8 cellular contexts compared by ENCODE assay signal in genomic region chr11:44096360-44097188, GRCh38. TPM values are rescaled to one million over a fixed set of nuclear protein-coding genes. Genes with fewer than 3 reads are reported as not detected.
DNase-seq lines count a peak whose midpoint lies in the region; ATAC-seq and TF ChIP-seq lines count a peak whose summit lies in the region.

No MANE protein-coding gene starts in this region.

- H3K4me2 ChIP-seq in fibroblast of lung (ENCODE audit: extremely low read depth, insufficient read depth, low read length) (peak overlapping the region; percentile 88), osteoblast (ENCODE audit: insufficient read depth, low read length) (peak overlapping the region; percentile 93)

- H3K36me3 ChIP-seq in ACC112 (ENCODE audit: insufficient read depth, low read length) (no peaks in the 10 kb centered on the region), fibroblast of lung (ENCODE audit: control insufficient read depth, insufficient read depth, low read length) (no peaks in the 10 kb centered on the region), osteoblast (ENCODE audit: insufficient read depth, low read length) (no peaks in the 10 kb centered on the region)

- H3K4me1 ChIP-seq in ACC112 (ENCODE audit: control insufficient read depth, insufficient read depth, low read length, unreplicated experiment), result peaks cover 7% of the 10 kb centered on the region
- H3K4me1 ChIP-seq in fibroblast of lung (ENCODE audit: control insufficient read depth, extremely low read depth, insufficient read depth, low read length), result peaks cover 6% of the 10 kb centered on the region
- H3K4me1 ChIP-seq in osteoblast (ENCODE audit: insufficient read depth, low read length), result peaks cover 15% of the 10 kb centered on the region

- no peaks in the 10 kb centered on the region for H3K27me3 ChIP-seq in ACC112 (ENCODE audit: insufficient read depth, low read length)
- no peaks in the 10 kb centered on the region for H3K27me3 ChIP-seq in fibroblast of lung (ENCODE audit: control insufficient read depth, insufficient read depth, low read length)
- H3K27me3 ChIP-seq in osteoblast (ENCODE audit: insufficient read depth, low read length), result peaks cover 2% of the 10 kb centered on the region

- H3K9ac ChIP-seq in fibroblast of lung (ENCODE audit: insufficient read depth, low read length), result peak overlapping the region; percentile 71

- ATAC-seq in GM21825 (IDR thresholded peaks at IDR 0.05; ENCODE audit: unreplicated experiment) (peak; percentile 11), SK-N-SH treated with all-trans-retinoic acid at 6 μM for 48 hours (peak; percentile 14; the same call in 2 of the 3 replicates), GM18870 (IDR thresholded peaks at IDR 0.05; ENCODE audit: unreplicated experiment) (no peak)

- H3K4me3 ChIP-seq in ACC112 (ENCODE audit: low read depth, low read length) (peak overlapping the region; percentile 93), fibroblast of lung (replicated peaks in 1 of 4; ENCODE audit: control extremely low read depth in 1 of 4, insufficient read depth in 1 of 4, low read depth in 3 of 4, low read length in 4 of 4) (peak overlapping the region; percentile 62 to 84 (median 83)), osteoblast (ENCODE audit: insufficient read depth, low read length) (peak overlapping the region; percentile 92)

- no peak overlapping the region for H3K27ac ChIP-seq in ACC112 (ENCODE audit: low read depth, low read length)
- peak overlapping the region; percentile 38 for H3K27ac ChIP-seq in fibroblast of lung (ENCODE audit: insufficient read depth, low read length)
- H3K27ac ChIP-seq in osteoblast (ENCODE audit: low read depth, low read length), result peak overlapping the region; percentile 68

- H4K20me1 ChIP-seq in fibroblast of lung (ENCODE audit: control insufficient read depth, extremely low read depth, insufficient read depth, low read length), result no peaks in the 10 kb centered on the region
- H4K20me1 ChIP-seq in osteoblast (ENCODE audit: insufficient read depth, low read length), result peaks cover 30% of the 10 kb centered on the region

- TF ChIP-seq CTCF in fibroblast of lung (conservative IDR thresholded peaks at IDR 0.05 in 1 of 2, IDR thresholded peaks at IDR 0.05 in 1 of 2; ENCODE audit: low read depth in 1 of 2, low read length in 2 of 2), result no peak
- no peak for TF ChIP-seq CTCF in osteoblast (IDR thresholded peaks at IDR 0.05; ENCODE audit: extremely low read depth, low read depth, low read length)

- H3K9me3 ChIP-seq in fibroblast of lung (ENCODE audit: control insufficient read depth, insufficient read depth, low read depth, low read length) (no peaks in the 10 kb centered on the region), osteoblast (ENCODE audit: low read depth, low read length) (no peaks in the 10 kb centered on the region)

- H3K79me2 ChIP-seq in ACC112 (ENCODE audit: control insufficient read depth, insufficient read depth, low read length, unreplicated experiment) (peaks cover 20% of the 10 kb centered on the region), fibroblast of lung (ENCODE audit: control insufficient read depth, insufficient read depth, low read length) (peaks cover 16% of the 10 kb centered on the region), osteoblast (ENCODE audit: insufficient read depth, low read length) (peaks cover 50% of the 10 kb centered on the region)

- peak in 1 of 2 donors; percentile 54 for DNase-seq in fibroblast of lung (ENCODE audit: low read depth in 2 of 2)
- DNase-seq in osteoblast (ENCODE audit: insufficient read length, low spot score, missing footprints), result peak; percentile 82
- DNase-seq in NK-92 (lab: John Stamatoyannopoulos, UW; ENCODE audit: unreplicated experiment), result no peak
- DNase-seq in hippocampal formation (lab: John Stamatoyannopoulos, UW), result no peak

- H2AFZ ChIP-seq in ACC112 (ENCODE audit: low read length, unreplicated experiment) (no peak overlapping the region), fibroblast of lung (ENCODE audit: low read length) (no peak overlapping the region), osteoblast (ENCODE audit: low read length) (peak overlapping the region; percentile 86)

TF ChIP-seq in SK-N-SH treated with all-trans-retinoic acid at 6 μM for 48 hours, 23 proteins besides CTCF, POLR2A, EP300 and RAD21 (continues in another document):
- no peak for TF ChIP-seq GLIS3 (CRISPR knock-in tag; IDR thresholded peaks at IDR 0.05)
- TF ChIP-seq ZFP30 (CRISPR knock-in tag; IDR thresholded peaks at IDR 0.05), result no peak
- TF ChIP-seq TSHZ2 (CRISPR knock-in tag; IDR thresholded peaks at IDR 0.05), result no peak
- TF ChIP-seq PPARA (CRISPR knock-in tag; IDR thresholded peaks at IDR 0.05; ENCODE audit: borderline replicate concordance), result no peak
- TF ChIP-seq ZC3H10 (CRISPR knock-in tag; IDR thresholded peaks at IDR 0.05), result no peak
- no peak for TF ChIP-seq ISL1 (CRISPR knock-in tag; IDR thresholded peaks at IDR 0.05)
- no peak for TF ChIP-seq ZFP3 (CRISPR knock-in tag; IDR thresholded peaks at IDR 0.05)
- no peak for TF ChIP-seq TCF4 (CRISPR knock-in tag; IDR thresholded peaks at IDR 0.05; ENCODE audit: borderline replicate concordance)
- TF ChIP-seq, protein P1, sequence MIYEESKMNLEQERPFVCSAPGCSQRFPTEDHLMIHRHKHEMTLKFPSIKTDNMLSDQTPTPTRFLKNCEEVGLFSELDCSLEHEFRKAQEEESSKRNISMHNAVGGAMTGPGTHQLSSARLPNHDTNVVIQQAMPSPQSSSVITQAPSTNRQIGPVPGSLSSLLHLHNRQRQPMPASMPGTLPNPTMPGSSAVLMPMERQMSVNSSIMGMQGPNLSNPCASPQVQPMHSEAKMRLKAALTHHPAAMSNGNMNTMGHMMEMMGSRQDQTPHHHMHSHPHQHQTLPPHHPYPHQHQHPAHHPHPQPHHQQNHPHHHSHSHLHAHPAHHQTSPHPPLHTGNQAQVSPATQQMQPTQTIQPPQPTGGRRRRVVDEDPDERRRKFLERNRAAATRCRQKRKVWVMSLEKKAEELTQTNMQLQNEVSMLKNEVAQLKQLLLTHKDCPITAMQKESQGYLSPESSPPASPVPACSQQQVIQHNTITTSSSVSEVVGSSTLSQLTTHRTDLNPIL (CRISPR knock-in tag; IDR thresholded peaks at IDR 0.05; ENCODE audit: low read depth), result no peak
- no peak for TF ChIP-seq OSR1 (CRISPR knock-in tag; IDR thresholded peaks at IDR 0.05)
- no peak for TF ChIP-seq PATZ1 (CRISPR knock-in tag; IDR thresholded peaks at IDR 0.05; ENCODE audit: borderline replicate concordance)
- no peak for TF ChIP-seq ZNF565 (CRISPR knock-in tag; conservative IDR thresholded peaks at IDR 0.05; ENCODE audit: low read depth)

RNA-seq across cellular contexts. Expression of gene EXT2, which starts 1.1 kb away (rescaled TPM):
- total RNA-seq in fibroblast of lung (133 and 177 TPM in 2 replicates), osteoblast (174 and 194 TPM in 2 replicates)
- polyA plus RNA-seq in fibroblast of lung, result 111 and 114 TPM in 2 replicates
- polyA plus RNA-seq in fibroblast of lung (2012), result 73.8 and 78.7 TPM in 2 replicates
- 147 and 153 TPM in 2 replicates for polyA minus RNA-seq in fibroblast of lung (ENCODE audit: low replicate concordance)

RNA-seq across cellular contexts. Expression of gene ACCS, which starts 30.5 kb away (rescaled TPM):
- total RNA-seq in fibroblast of lung, result 8.2 and 14.2 TPM in 2 replicates
- polyA plus RNA-seq in fibroblast of lung, result 3.6 and 13.7 TPM in 2 replicates
- polyA plus RNA-seq in fibroblast of lung (2012), result 3.6 and 9.2 TPM in 2 replicates
- polyA minus RNA-seq in fibroblast of lung (ENCODE audit: low replicate concordance), result 3.3 and 27.0 TPM in 2 replicates
- 21.0 and 27.1 TPM in 2 replicates for total RNA-seq in osteoblast

RNA-seq across cellular contexts. Expression of gene ACCSL, which starts 48.8 kb away (rescaled TPM):
- total RNA-seq in fibroblast of lung, result not detected in 2 replicates
- polyA plus RNA-seq in fibroblast of lung, result not detected in 2 replicates
- not detected in 2 replicates for polyA plus RNA-seq in fibroblast of lung (2012)
- not detected in 2 replicates for polyA minus RNA-seq in fibroblast of lung (ENCODE audit: low replicate concordance)
- under 0.01 TPM in 1 of 2 replicates, not detected in the other for total RNA-seq in osteoblast
